1 cellular context compared by ENCODE assay signal in genomic region chr16:30122621-30123160, GRCh38.
TF ChIP-seq lines count a peak whose summit lies in the region.

No MANE protein-coding gene starts in this region.

TF ChIP-seq in HepG2, 621 proteins besides CTCF, POLR2A, EP300 and RAD21:
- peak; percentile 90 for TF ChIP-seq PATZ1 (CRISPR knock-in tag; IDR thresholded peaks at IDR 0.05)
- TF ChIP-seq NFKB2 (CRISPR knock-in tag; IDR thresholded peaks at IDR 0.05; ENCODE audit: borderline replicate concordance), result 0 out of 2 replicates have a peak, but pooled peaks have one; percentile 59
- 0 out of 2 replicates have a peak, but pooled peaks have one; percentile 15 for TF ChIP-seq KLF11 (CRISPR knock-in tag; IDR thresholded peaks at IDR 0.05)
- TF ChIP-seq ZNF18 (CRISPR knock-in tag; IDR thresholded peaks at IDR 0.05; ENCODE audit: insufficient replicate concordance), result peak; percentile 53
- no peak for TF ChIP-seq ZSCAN9 (CRISPR knock-in tag; IDR thresholded peaks at IDR 0.05; ENCODE audit: borderline replicate concordance)
- 0 out of 2 replicates have a peak, but pooled peaks have one; percentile 44 for TF ChIP-seq ZNF792 (CRISPR knock-in tag; IDR thresholded peaks at IDR 0.05)
- TF ChIP-seq MTERF4 (CRISPR knock-in tag; IDR thresholded peaks at IDR 0.05), result 0 out of 2 replicates have a peak, but pooled peaks have one; percentile 6
- TF ChIP-seq ZNF44 (CRISPR knock-in tag; IDR thresholded peaks at IDR 0.05), result 0 out of 2 replicates have a peak, but pooled peaks have one; percentile 10
- TF ChIP-seq PAWR (CRISPR knock-in tag; IDR thresholded peaks at IDR 0.05; ENCODE audit: borderline replicate concordance), result 0 out of 2 replicates have a peak, but pooled peaks have one; percentile 6
- peak; percentile 2; the same call in 1 of the 2 replicates for TF ChIP-seq SAP130 (CRISPR knock-in tag; IDR thresholded peaks at IDR 0.05; ENCODE audit: low read depth)
- TF ChIP-seq KDM3A (CRISPR knock-in tag; IDR thresholded peaks at IDR 0.05; ENCODE audit: low read depth), result 0 out of 2 replicates have a peak, but pooled peaks have one; percentile 62
- TF ChIP-seq USF2 (IDR thresholded peaks at IDR 0.05; ENCODE audit: low read depth, low read length), result no peak
- TF ChIP-seq USF2 (CRISPR knock-in tag; IDR thresholded peaks at IDR 0.05; ENCODE audit: borderline replicate concordance), result 0 out of 2 replicates have a peak, but pooled peaks have one; percentile 44
- TF ChIP-seq GABPB1 (CRISPR knock-in tag; IDR thresholded peaks at IDR 0.05), result 0 out of 2 replicates have a peak, but pooled peaks have one; percentile 4
- TF ChIP-seq ZNF225 (CRISPR knock-in tag; IDR thresholded peaks at IDR 0.05), result peak; percentile 53; the same call in 1 of the 2 replicates
- TF ChIP-seq KDM2A (CRISPR knock-in tag; IDR thresholded peaks at IDR 0.05; ENCODE audit: borderline replicate concordance, low read depth), result peak; percentile 39; the same call in 1 of the 2 replicates
- TF ChIP-seq ZNF280B (CRISPR knock-in tag; IDR thresholded peaks at IDR 0.05; ENCODE audit: borderline replicate concordance), result peak; percentile 70; the same call in 1 of the 2 replicates
- TF ChIP-seq SOX6 (IDR thresholded peaks at IDR 0.05), result no peak
- 0 out of 2 replicates have a peak, but pooled peaks have one; percentile 13 for TF ChIP-seq SOX6 (CRISPR knock-in tag; IDR thresholded peaks at IDR 0.05)
- 0 out of 2 replicates have a peak, but pooled peaks have one; percentile 32 for TF ChIP-seq ZNF639 (CRISPR knock-in tag; conservative IDR thresholded peaks at IDR 0.05)
- TF ChIP-seq KAT7 (CRISPR knock-in tag; IDR thresholded peaks at IDR 0.05; ENCODE audit: borderline replicate concordance), result peak; percentile 57
- no peak for TF ChIP-seq SIX1 (CRISPR knock-in tag; IDR thresholded peaks at IDR 0.05; ENCODE audit: borderline replicate concordance)
- TF ChIP-seq STAT5B (CRISPR knock-in tag; IDR thresholded peaks at IDR 0.05), result no peak
- TF ChIP-seq FIP1L1 (IDR thresholded peaks at IDR 0.05; ENCODE audit: borderline replicate concordance, insufficient read depth, low read depth, low read length), result no peak
- peak; percentile 76; the same call in 1 of the 2 replicates for TF ChIP-seq ZNF333 (CRISPR knock-in tag; IDR thresholded peaks at IDR 0.05; ENCODE audit: borderline replicate concordance)
- TF ChIP-seq RXRB (CRISPR knock-in tag; IDR thresholded peaks at IDR 0.05; ENCODE audit: borderline replicate concordance), result 0 out of 2 replicates have a peak, but pooled peaks have one; percentile 9
- TF ChIP-seq IKZF4 (CRISPR knock-in tag; IDR thresholded peaks at IDR 0.05; ENCODE audit: borderline replicate concordance, low read depth, not compliant biosample characterization), result peak; percentile 26
- 0 out of 2 replicates have a peak, but pooled peaks have one; percentile 0 for TF ChIP-seq THAP11 (CRISPR knock-in tag; IDR thresholded peaks at IDR 0.05)
- TF ChIP-seq HOXD1 (CRISPR knock-in tag; IDR thresholded peaks at IDR 0.05), result 0 out of 2 replicates have a peak, but pooled peaks have one; percentile 32
- TF ChIP-seq ZNF558 (CRISPR knock-in tag; IDR thresholded peaks at IDR 0.05; ENCODE audit: borderline replicate concordance), result 0 out of 2 replicates have a peak, but pooled peaks have one; percentile 42
- TF ChIP-seq ZSCAN5A (CRISPR knock-in tag; IDR thresholded peaks at IDR 0.05; ENCODE audit: borderline replicate concordance), result no peak
- TF ChIP-seq SP1 (IDR thresholded peaks at IDR 0.05), result no peak
- TF ChIP-seq SP1 (CRISPR knock-in tag; IDR thresholded peaks at IDR 0.05), result peak; percentile 41; the same call in 1 of the 2 replicates
- TF ChIP-seq NRL (CRISPR knock-in tag; IDR thresholded peaks at IDR 0.05; ENCODE audit: borderline replicate concordance), result peak; percentile 44; the same call in 1 of the 2 replicates
- no peak for TF ChIP-seq RARA (CRISPR knock-in tag; IDR thresholded peaks at IDR 0.05)
- TF ChIP-seq KLF16 (CRISPR knock-in tag; IDR thresholded peaks at IDR 0.05), result 0 out of 4 replicates have a peak, but pooled peaks of 1 of the 2 experiments have one; percentile 46
- peak; percentile 18; the same call in 1 of the 2 replicates for TF ChIP-seq SP4 (CRISPR knock-in tag; IDR thresholded peaks at IDR 0.05)
- peak; percentile 29; the same call in 1 of the 2 replicates for TF ChIP-seq ZNF687 (CRISPR knock-in tag; IDR thresholded peaks at IDR 0.05)
- TF ChIP-seq ZBTB7B (CRISPR knock-in tag; IDR thresholded peaks at IDR 0.05), result 0 out of 2 replicates have a peak, but pooled peaks have one; percentile 7
- TF ChIP-seq PTBP1 (IDR thresholded peaks at IDR 0.05; ENCODE audit: low read depth, low read length, poor library complexity, severe bottlenecking), result no peak
- peak; percentile 7 for TF ChIP-seq AGO1 (IDR thresholded peaks at IDR 0.05; ENCODE audit: low read depth, low read length, poor library complexity, severe bottlenecking)
- TF ChIP-seq NR3C1 (CRISPR knock-in tag; IDR thresholded peaks at IDR 0.05), result no peak
